In the genomic region with DNA sequence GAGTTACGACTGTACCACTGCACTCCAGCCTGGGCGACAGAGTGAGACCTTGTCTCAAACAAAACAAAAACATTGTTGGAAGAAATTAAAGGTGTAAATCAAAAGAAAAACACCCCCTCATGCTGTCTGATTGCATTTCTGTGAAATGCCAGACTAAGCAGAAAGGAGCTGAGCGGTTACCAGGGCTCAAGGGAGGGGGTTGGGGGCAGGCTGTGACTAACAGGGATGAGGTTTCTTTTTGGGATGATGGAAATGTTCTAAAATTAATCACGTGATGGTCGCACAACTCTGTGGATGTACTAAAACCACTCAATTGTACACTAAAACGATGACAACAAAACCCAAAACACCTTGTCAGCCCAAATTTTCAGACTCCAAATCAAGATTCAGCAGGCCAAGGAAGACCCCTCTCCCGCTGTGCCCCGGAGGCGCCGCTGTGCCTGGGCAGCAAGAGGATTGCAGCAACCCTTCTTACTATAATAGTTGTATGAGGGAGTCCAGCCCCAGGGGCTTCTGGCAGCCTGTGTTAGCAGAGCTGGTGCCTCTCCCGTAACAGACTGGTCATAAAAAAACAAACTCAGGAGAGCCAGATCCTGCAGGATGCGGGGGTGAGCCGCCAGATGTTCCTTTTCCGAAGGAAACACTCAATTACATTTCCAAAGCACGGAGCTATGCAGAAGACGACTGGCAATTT, we compare ENCODE assay signal across 9 cellular contexts. TPM values are rescaled to one million over a fixed set of nuclear protein-coding genes. Genes with fewer than 3 reads are reported as not detected.
DNase-seq lines count a peak whose midpoint lies in the region; ATAC-seq, FAIRE-seq and TF ChIP-seq lines count a peak whose summit lies in the region.
"Had no signal": no experiment of that assay in that cellular context is flagged by ENCODE, and none has a peak within 500 bp of the region (broad histone marks: within the 10 kb centered on the region; RNA-seq: fewer than 3 reads in every experiment).

No MANE protein-coding gene starts in this region.

- H3K4me3 ChIP-seq in K562 (no peak overlapping the region), left ventricle myocardium inferior (peak overlapping the region; percentile 3), gastrocnemius medialis (no peak overlapping the region)

- FAIRE-seq in K562 (lab: Jason Lieb, UNC) = no peak

- H3K9me3 ChIP-seq in K562 (replicated peaks; ENCODE audit: control insufficient read depth, insufficient read depth, low read depth, low read length) = no peaks in the 10 kb centered on the region
- H3K9me3 ChIP-seq in left ventricle myocardium inferior (replicated peaks) = no peaks in the 10 kb centered on the region
- H3K9me3 ChIP-seq in gastrocnemius medialis = no peaks in the 10 kb centered on the region

- WGBS in K562 (ENCODE audit: insufficient coverage, low coverage, missing lambda C conversion rate) = 88% methylated on average over 16 of the region's 16 CpGs

- no peak overlapping the region for H2AFZ ChIP-seq in K562 (ENCODE audit: low read depth, low read length)

- TF ChIP-seq CTCF in K562 (IDR thresholded peaks at IDR 0.05 in 2 of 3, conservative IDR thresholded peaks at IDR 0.05 in 1 of 3; ENCODE audit: insufficient read depth in 2 of 3, low read depth in 1 of 3, low read length in 3 of 3) (no peak), left ventricle myocardium inferior (IDR thresholded peaks at IDR 0.05; ENCODE audit: borderline replicate concordance) (no peak), gastrocnemius medialis (IDR thresholded peaks at IDR 0.05 in 4 of 5, conservative IDR thresholded peaks at IDR 0.05 in 1 of 5) (no peak)

- no peaks in the 10 kb centered on the region for H3K27me3 ChIP-seq in K562 (ENCODE audit: control insufficient read depth in 2 of 2, insufficient read depth in 2 of 2, low read length in 2 of 2)
- no peaks in the 10 kb centered on the region for H3K27me3 ChIP-seq in left ventricle myocardium inferior (ENCODE audit: low read depth)
- no peaks in the 10 kb centered on the region for H3K27me3 ChIP-seq in gastrocnemius medialis

- DNase-seq in ELR (ENCODE audit: low read depth) (peak; percentile 45), K562 (ENCODE audit: extremely low read depth in 1 of 4, low spot score in 3 of 4) (no peak), left ventricle myocardium inferior (peak; percentile 40), gastrocnemius medialis (no peak)
- DNase-seq in stimulated activated CD4-positive, alpha-beta T cell treated with anti-CD3 and anti-CD28 coated beads, Interleukin-2, amount 100 ng/mL, for 24 hours = no peak
- DNase-seq: midbrain had no signal

- H3K4me1 ChIP-seq in K562 (replicated peaks in 1 of 2; ENCODE audit: control insufficient read depth in 2 of 2, insufficient read depth in 2 of 2, low read length in 2 of 2) = peaks cover 0 to 10% of the 10 kb centered on the region in 2 experiments; a peak in 1 of 5 replicates
- peaks cover 41% of the 10 kb centered on the region for H3K4me1 ChIP-seq in left ventricle myocardium inferior
- peaks cover 10 to 11% of the 10 kb centered on the region in 2 donors for H3K4me1 ChIP-seq in gastrocnemius medialis

- intact Hi-C loops in K562 (cut with micrococcal nuclease) = no loop called here
- intact Hi-C loops in left ventricle myocardium inferior (cut with micrococcal nuclease) = no loop called here
- intact Hi-C loops in gastrocnemius medialis (cut with DNase I; ENCODE audit: low total_unique reads) = no loop called here

- POLR2A ChIA-PET in K562 (lab: Yijun Ruan, JAX) = no interaction called here

- peaks cover 2% of the 10 kb centered on the region for H3K9me1 ChIP-seq in K562 (ENCODE audit: control insufficient read depth, insufficient read depth, low read length)

- in situ Hi-C loops in K562 (cut with MboI) (no loop called here), gastrocnemius medialis (cut with MboI; ENCODE audit: low sequenced_read_pairs in 4 of 4) (no loop called here)

- TSS peak; percentile 19 for BruUV-seq in K562 (replicated peaks; lab: Mats Ljungman, UMichigan)

- peaks cover 5% of the 10 kb centered on the region; the same call in 1 of the 2 replicates for H4K20me1 ChIP-seq in K562 (replicated peaks; ENCODE audit: control insufficient read depth, insufficient read depth, low read length)

- H3K27ac ChIP-seq in K562 (ENCODE audit: extremely low read depth, low read depth, low read length) (no peak overlapping the region), left ventricle myocardium inferior (replicated peaks) (peak overlapping the region; percentile 60), gastrocnemius medialis (peak overlapping the region; percentile 11 to 54 (median 46))

- CTCF ChIA-PET in K562 (lab: Yijun Ruan, JAX; ENCODE audit: low intra/inter-chr PET ratio) = no interaction called here

- no peak for TF ChIP-seq POLR2A in K562 (conservative IDR thresholded peaks at IDR 0.05)
- no peak for TF ChIP-seq POLR2A in gastrocnemius medialis (IDR thresholded peaks at IDR 0.05)
- no peak for TF ChIP-seq POLR2A in GM18505 (IDR thresholded peaks at IDR 0.05; ENCODE audit: borderline replicate concordance, extremely low read depth, insufficient read depth, insufficient read length)

- H3K36me3 ChIP-seq in K562 (ENCODE audit: control insufficient read depth, insufficient read depth, low read length) (peaks cover 88% of the 10 kb centered on the region; the same call in 2 of the 3 replicates), left ventricle myocardium inferior (peaks cover 55% of the 10 kb centered on the region), gastrocnemius medialis (peaks cover 0 to 34% of the 10 kb centered on the region in 2 donors)

- no peak for ATAC-seq in K562
- ATAC-seq in gastrocnemius medialis = peak in 1 of 2 donors; percentile 43
- no peak for ATAC-seq in HG03571 (IDR thresholded peaks at IDR 0.05; ENCODE audit: unreplicated experiment)
- ATAC-seq in GM18907 (IDR thresholded peaks at IDR 0.05; ENCODE audit: unreplicated experiment) = no peak
- ATAC-seq in GM18505 (IDR thresholded peaks at IDR 0.05; ENCODE audit: unreplicated experiment) = no peak

- H3K4me2 ChIP-seq in K562 (ENCODE audit: insufficient read depth, low read length) = no peak overlapping the region

- peaks cover 5% of the 10 kb centered on the region; the same call in 1 of the 3 replicates for H3K79me2 ChIP-seq in K562 (ENCODE audit: control insufficient read depth, insufficient read depth, low read length)

- TF ChIP-seq EP300 in K562 (IDR thresholded peaks at IDR 0.05; ENCODE audit: low read length) = no peak

- H3K9ac ChIP-seq in K562 (ENCODE audit: insufficient read depth in 1 of 2, low read depth in 2 of 2, low read length in 2 of 2) = no peak overlapping the region

- TF ChIP-seq RAD21 in K562 (CRISPR knock-in tag; conservative IDR thresholded peaks at IDR 0.05 in 1 of 2, IDR thresholded peaks at IDR 0.05 in 1 of 2) = no peak

RNA-seq across cellular contexts. Expression of a gene that starts 20.9 kb away (rescaled TPM):
- 3.5 and 9.3 TPM in 2 replicates for total RNA-seq in K562 (2011; cell fraction: chromatin; rRNA removed; ENCODE audit: low replicate concordance)
- 6.8 and 8.0 TPM in 2 replicates for total RNA-seq in K562 (2011; cell fraction: nucleolus; rRNA removed)
- total RNA-seq in K562 (2011; cell fraction: nucleoplasm; rRNA removed) = 3.4 and 3.8 TPM in 2 replicates
- total RNA-seq in K562 (2014; rRNA removed) = 2.4 and 4.0 TPM in 2 replicates
- total RNA-seq in K562 (2014; rRNA removed; fragmentation: Illumina TruSeq; extraction: Trizol) = 0.61 and 0.62 TPM in 2 replicates
- total RNA-seq in K562 (2015; rRNA removed; fragmentation: Illumina TruSeq; extraction: Trizol) = 0.91 and 1.7 TPM in 2 replicates
- total RNA-seq in K562 (2021) = 1.7 and 2.2 TPM in 2 replicates
- 1.0 and 2.4 TPM in 2 replicates for polyA plus RNA-seq in K562 (2011; rRNA removed)
- 2.7 and 2.8 TPM in 2 replicates for polyA plus RNA-seq in K562 (2011; cell fraction: cytosol; rRNA removed)
- polyA plus RNA-seq in K562 (2011; cell fraction: nucleus; rRNA removed) = 5.7 and 7.4 TPM in 2 replicates
- polyA plus RNA-seq in K562 (2012) = 1.5 and 4.5 TPM in 2 replicates
- polyA plus RNA-seq in K562 (2014; fragmentation: Illumina TruSeq; extraction: Trizol) = 0.59 and 1.0 TPM in 2 replicates
- polyA plus RNA-seq in K562 (2014; fragmentation: Nextera tagmentation; extraction: Ambion mirVana) = under 1 TPM; 0.15 TPM
- polyA plus RNA-seq in K562 (2014; rRNA removed) = 2.7 and 3.1 TPM in 2 replicates
- 0.42 and 0.54 TPM in 2 replicates for polyA minus RNA-seq in K562 (2011; rRNA and poly(A)+ RNA removed)
- 1.1 and 1.4 TPM in 2 replicates for polyA minus RNA-seq in K562 (2011; cell fraction: cytosol; rRNA and poly(A)+ RNA removed)
- 1.00 and 1.8 TPM in 2 replicates for polyA minus RNA-seq in K562 (2011; cell fraction: nucleus; rRNA and poly(A)+ RNA removed)
- 6.1 TPM for total RNA-seq in left ventricle myocardium inferior
- total RNA-seq in gastrocnemius medialis = 1 to 10 TPM; 1.2 to 2.4 (median 2.0) TPM

RNA-seq across cellular contexts. Expression of a gene that starts 30.3 kb away (rescaled TPM):
- total RNA-seq in K562 (2011; cell fraction: chromatin; rRNA removed; ENCODE audit: low replicate concordance) = 3.3 and 9.9 TPM in 2 replicates
- total RNA-seq in K562 (2011; cell fraction: nucleolus; rRNA removed) = 7.8 and 8.7 TPM in 2 replicates
- total RNA-seq in K562 (2011; cell fraction: nucleoplasm; rRNA removed) = 5.2 and 5.6 TPM in 2 replicates
- total RNA-seq in K562 (2014; rRNA removed) = 1.9 and 3.1 TPM in 2 replicates
- total RNA-seq in K562 (2014; rRNA removed; fragmentation: Illumina TruSeq; extraction: Trizol) = 0.89 and 1.1 TPM in 2 replicates
- 0.76 and 1.1 TPM in 2 replicates for total RNA-seq in K562 (2015; rRNA removed; fragmentation: Illumina TruSeq; extraction: Trizol)
- 2.1 and 2.3 TPM in 2 replicates for total RNA-seq in K562 (2021)
- polyA plus RNA-seq in K562 (2011; rRNA removed) = 1.0 and 1.9 TPM in 2 replicates
- polyA plus RNA-seq in K562 (2011; cell fraction: cytosol; rRNA removed) = 2.2 and 2.7 TPM in 2 replicates
- polyA plus RNA-seq in K562 (2011; cell fraction: nucleus; rRNA removed) = 4.0 and 5.0 TPM in 2 replicates
- 1.1 and 2.2 TPM in 2 replicates for polyA plus RNA-seq in K562 (2012)
- polyA plus RNA-seq in K562 (2014; fragmentation: Illumina TruSeq; extraction: Trizol) = 0.86 and 1.3 TPM in 2 replicates
- polyA plus RNA-seq in K562 (2014; fragmentation: Nextera tagmentation; extraction: Ambion mirVana) = under 1 TPM; 0.03 to 0.06 TPM
- 1.9 and 3.4 TPM in 2 replicates for polyA plus RNA-seq in K562 (2014; rRNA removed)
- polyA minus RNA-seq in K562 (2011; rRNA and poly(A)+ RNA removed) = 0.77 and 0.84 TPM in 2 replicates
- 0.57 and 0.73 TPM in 2 replicates for polyA minus RNA-seq in K562 (2011; cell fraction: cytosol; rRNA and poly(A)+ RNA removed)
- polyA minus RNA-seq in K562 (2011; cell fraction: nucleus; rRNA and poly(A)+ RNA removed) = 1.3 and 1.8 TPM in 2 replicates
- total RNA-seq in left ventricle myocardium inferior = 2.5 TPM
- 1 to 10 TPM in 3 of 4 donors, under 1 TPM in 1; 0.46 to 3.0 (median 2.1) TPM for total RNA-seq in gastrocnemius medialis

RNA-seq across cellular contexts. Expression of a gene that starts 31.3 kb away (rescaled TPM):
- 29.3 and 88.6 TPM in 2 replicates for total RNA-seq in K562 (2011; cell fraction: chromatin; rRNA removed; ENCODE audit: low replicate concordance)
- 66.7 and 67.1 TPM in 2 replicates for total RNA-seq in K562 (2011; cell fraction: nucleolus; rRNA removed)
- total RNA-seq in K562 (2011; cell fraction: nucleoplasm; rRNA removed) = 50.4 and 52.5 TPM in 2 replicates
- 367 and 490 TPM in 2 replicates for total RNA-seq in K562 (2014; rRNA removed)
- 42.7 and 63.3 TPM in 2 replicates for total RNA-seq in K562 (2014; rRNA removed; fragmentation: Illumina TruSeq; extraction: Trizol)
- total RNA-seq in K562 (2015; rRNA removed; fragmentation: Illumina TruSeq; extraction: Trizol) = 268 and 274 TPM in 2 replicates
- 335 and 348 TPM in 2 replicates for total RNA-seq in K562 (2021)
- 84.9 and 133 TPM in 2 replicates for polyA plus RNA-seq in K562 (2011; rRNA removed)
- 461 and 1,752 TPM in 2 replicates for polyA plus RNA-seq in K562 (2011; cell fraction: cytosol; rRNA removed)
- 140 and 189 TPM in 2 replicates for polyA plus RNA-seq in K562 (2011; cell fraction: nucleus; rRNA removed)
- polyA plus RNA-seq in K562 (2012) = 302 and 461 TPM in 2 replicates
- polyA plus RNA-seq in K562 (2014; fragmentation: Illumina TruSeq; extraction: Trizol) = 307 and 475 TPM in 2 replicates
- polyA plus RNA-seq in K562 (2014; fragmentation: Nextera tagmentation; extraction: Ambion mirVana) = 100 to 1,000 TPM; 212 to 249 TPM
- 321 and 486 TPM in 2 replicates for polyA plus RNA-seq in K562 (2014; rRNA removed)
- polyA minus RNA-seq in K562 (2011; rRNA and poly(A)+ RNA removed) = 9.3 and 16.9 TPM in 2 replicates
- polyA minus RNA-seq in K562 (2011; cell fraction: cytosol; rRNA and poly(A)+ RNA removed) = 41.1 and 45.0 TPM in 2 replicates
- 13.3 and 13.9 TPM in 2 replicates for polyA minus RNA-seq in K562 (2011; cell fraction: nucleus; rRNA and poly(A)+ RNA removed)
- 590 TPM for total RNA-seq in left ventricle myocardium inferior
- total RNA-seq in gastrocnemius medialis = 100 to 1,000 TPM; 190 to 349 (median 221) TPM

RNA-seq across cellular contexts. Expression of a gene that starts 43.0 kb away (rescaled TPM):
- total RNA-seq in K562 (2011; cell fraction: chromatin; rRNA removed; ENCODE audit: low replicate concordance) = 101 and 160 TPM in 2 replicates
- 112 and 117 TPM in 2 replicates for total RNA-seq in K562 (2011; cell fraction: nucleolus; rRNA removed)
- total RNA-seq in K562 (2011; cell fraction: nucleoplasm; rRNA removed) = 92.0 and 98.2 TPM in 2 replicates
- 63.2 and 82.2 TPM in 2 replicates for total RNA-seq in K562 (2014; rRNA removed)
- total RNA-seq in K562 (2014; rRNA removed; fragmentation: Illumina TruSeq; extraction: Trizol) = 42.0 and 48.5 TPM in 2 replicates
- total RNA-seq in K562 (2015; rRNA removed; fragmentation: Illumina TruSeq; extraction: Trizol) = 54.4 and 66.7 TPM in 2 replicates
- 63.1 and 70.3 TPM in 2 replicates for total RNA-seq in K562 (2021)
- polyA plus RNA-seq in K562 (2011; rRNA removed) = 46.6 and 57.6 TPM in 2 replicates
- polyA plus RNA-seq in K562 (2011; cell fraction: cytosol; rRNA removed) = 70.4 and 122 TPM in 2 replicates
- 84.9 and 193 TPM in 2 replicates for polyA plus RNA-seq in K562 (2011; cell fraction: nucleus; rRNA removed)
- polyA plus RNA-seq in K562 (2012) = 65.4 and 79.1 TPM in 2 replicates
- polyA plus RNA-seq in K562 (2014; fragmentation: Illumina TruSeq; extraction: Trizol) = 68.9 and 81.9 TPM in 2 replicates
- polyA plus RNA-seq in K562 (2014; fragmentation: Nextera tagmentation; extraction: Ambion mirVana) = 1 to 10 TPM in 1 of 2 experiments, under 1 TPM in 1; 0.90 to 1.8 TPM
- 84.7 and 95.1 TPM in 2 replicates for polyA plus RNA-seq in K562 (2014; rRNA removed)
- 29.0 and 45.3 TPM in 2 replicates for polyA minus RNA-seq in K562 (2011; rRNA and poly(A)+ RNA removed)
- polyA minus RNA-seq in K562 (2011; cell fraction: cytosol; rRNA and poly(A)+ RNA removed) = 53.6 and 66.7 TPM in 2 replicates
- polyA minus RNA-seq in K562 (2011; cell fraction: nucleus; rRNA and poly(A)+ RNA removed) = 32.7 and 38.9 TPM in 2 replicates
- 54.8 TPM for total RNA-seq in left ventricle myocardium inferior
- 10 to 100 TPM; 37.4 to 74.3 (median 61.3) TPM for total RNA-seq in gastrocnemius medialis

Comparison
In these comparisons a context has a peak if more than half of its experiments do, and no peak if none do; other contexts are left out.
1. DNase-seq: peak in ELR (single experiment) and left ventricle myocardium inferior (single experiment); none in K562 (0 of 4), gastrocnemius medialis (0 of 2) and stimulated activated CD4-positive, alpha-beta T cell treated with anti-CD3 and anti-CD28 coated beads, Interleukin-2, amount 100 ng/mL, for 24 hours (0 of 2).